In genomic region chr3:194485471-194485875, GRCh38 we compare ENCODE assay signal across 8 cellular contexts. TPM values are rescaled to one million over a fixed set of nuclear protein-coding genes. Genes with fewer than 3 reads are reported as not detected.
A peak's percentile ranks its signal among the peaks of the same experiment; 100 is the strongest.
DNase-seq lines count a peak whose midpoint lies in the region; ATAC-seq and TF ChIP-seq lines count a peak whose summit lies in the region.

No MANE protein-coding gene starts in this region.

- H2BK120ac ChIP-seq in IMR-90 (ENCODE audit: low read depth, low read length), result peak overlapping the region; percentile 86

- no peak for ATAC-seq in IMR-90 (ENCODE audit: low read depth)
- peak in 1 of 2 donors; percentile 2 for ATAC-seq in lower lobe of right lung
- no peak for ATAC-seq in GM18870 (IDR thresholded peaks at IDR 0.05; ENCODE audit: unreplicated experiment)

- peak overlapping the region; percentile 60; the same call in 1 of the 3 replicates for H2BK15ac ChIP-seq in IMR-90 (ENCODE audit: low read depth, low read length)

- H3K4ac ChIP-seq in IMR-90 (ENCODE audit: low read depth, low read length), result peak overlapping the region; percentile 89

- in situ Hi-C loops in IMR-90 (cut with MboI; ENCODE audit: low sequenced_read_pairs) (no loop called here), brain microvascular endothelial cell (cut with HindIII; ENCODE audit: low pct_ligation_motif_present, low sequenced_read_pairs) (loop anchor here (25.0 kb wide), 1 partner anchor 102 kb away; no protein-coding TSS in a partner anchor)

- POLR2A ChIA-PET in BJ (lab: Charles Lee), result no interaction called here
- POLR2A ChIA-PET in IMR-90 (lab: Charles Lee; ENCODE audit: unreplicated experiment), result interaction anchor here (0.6 kb wide), 1 partner anchor 40 kb away, joined by 3 read pairs; no protein-coding TSS in a partner anchor

- dilution Hi-C loops in IMR-90 (cut with HindIII; ENCODE audit: low sequenced_read_pairs, unreplicated experiment), result no loop called here

- peak overlapping the region; percentile 50 for H2AFZ ChIP-seq in IMR-90 (replicated peaks; ENCODE audit: low read length, poor library complexity)

- H3K27ac ChIP-seq in IMR-90 (ENCODE audit: insufficient read depth, low read length), result peak overlapping the region; percentile 93
- H3K27ac ChIP-seq in brain microvascular endothelial cell, result peak overlapping the region; percentile 83
- H3K27ac ChIP-seq in lower lobe of right lung, result peak overlapping the region; percentile 86
- peak overlapping the region; percentile 84 for H3K27ac ChIP-seq in vagina

- H4K5ac ChIP-seq in IMR-90 (ENCODE audit: low read depth, low read length), result peak overlapping the region; percentile 39

- TF ChIP-seq CTCF in BJ (IDR thresholded peaks at IDR 0.05; ENCODE audit: insufficient read depth, low read depth, low read length) (no peak), IMR-90 (conservative IDR thresholded peaks at IDR 0.05; ENCODE audit: low read depth, low read length) (no peak), brain microvascular endothelial cell (IDR thresholded peaks at IDR 0.05; ENCODE audit: low read depth, low read length, missing control alignments) (no peak), lower lobe of right lung (IDR thresholded peaks at IDR 0.05) (no peak), vagina (IDR thresholded peaks at IDR 0.05) (no peak)

- peak overlapping the region; percentile 81 to 82; a peak in 3 of 4 replicates for H4K8ac ChIP-seq in IMR-90 (ENCODE audit: low read depth in 2 of 2, low read length in 2 of 2)

- peak overlapping the region; percentile 95 for H2AK5ac ChIP-seq in IMR-90 (ENCODE audit: low read depth, low read length)

- H2BK20ac ChIP-seq in IMR-90 (ENCODE audit: low read depth, low read length), result 0 out of 2 replicates have a peak overlapping the region, but pooled peaks have one; percentile 41

- WGBS in IMR-90 (ENCODE audit: extremely low coverage in 2 of 2, insufficient read length in 1 of 2), 2 experiments, result no CpG with 5 or more reads among the region's 6 CpGs

- peak overlapping the region; percentile 71 for H4K91ac ChIP-seq in IMR-90 (ENCODE audit: insufficient read depth, low read depth, low read length)

- no peaks in the 10 kb centered on the region for H3K27me3 ChIP-seq in BJ (ENCODE audit: control insufficient read depth, insufficient read depth, low read length)
- H3K27me3 ChIP-seq in IMR-90 (ENCODE audit: control insufficient read depth, insufficient read depth, low read length), result no peaks in the 10 kb centered on the region
- H3K27me3 ChIP-seq in brain microvascular endothelial cell (replicated peaks), result no peaks in the 10 kb centered on the region
- no peaks in the 10 kb centered on the region for H3K27me3 ChIP-seq in lower lobe of right lung (ENCODE audit: low read depth)
- H3K27me3 ChIP-seq in vagina, result no peaks in the 10 kb centered on the region

- peak overlapping the region; percentile 82 for H2BK5ac ChIP-seq in IMR-90 (ENCODE audit: low read depth, low read length, poor library complexity, severe bottlenecking)

- H3K4me2 ChIP-seq in IMR-90 (ENCODE audit: low read depth, low read length), result peak overlapping the region; percentile 71

- H3K4me1 ChIP-seq in IMR-90 (ENCODE audit: control insufficient read depth, insufficient read depth, low read length) (peaks cover 25% of the 10 kb centered on the region), lower lobe of right lung (peaks cover 53% of the 10 kb centered on the region), vagina (peaks cover 56% of the 10 kb centered on the region)

- CTCF ChIA-PET in BJ (lab: Yijun Ruan, JAX), result interaction anchor here (0.9 to 1.4 kb wide), 7 partner anchors 9 to 110 kb away, joined by 3 to 6 read pairs (median 3); no protein-coding TSS in a partner anchor
- CTCF ChIA-PET in IMR-90 (lab: Yijun Ruan, JAX), result interaction anchor here (1.1 to 3.5 kb wide), 2 partner anchors 25 to 109 kb away, joined by 3 to 9 read pairs; no protein-coding TSS in a partner anchor

- peaks cover 23% of the 10 kb centered on the region for H3K9me1 ChIP-seq in IMR-90 (ENCODE audit: insufficient read depth, low read length)

- H3K4me3 ChIP-seq in BJ (ENCODE audit: low read depth, low read length), result peak overlapping the region; percentile 61
- peak overlapping the region; percentile 82 for H3K4me3 ChIP-seq in IMR-90 (ENCODE audit: insufficient read depth, low read depth, low read length)
- H3K4me3 ChIP-seq in brain microvascular endothelial cell (ENCODE audit: low read depth, low read length), result peak overlapping the region; percentile 83
- peak overlapping the region; percentile 71 for H3K4me3 ChIP-seq in lower lobe of right lung
- peak overlapping the region; percentile 59 to 83 for H3K4me3 ChIP-seq in vagina

- peak overlapping the region; percentile 99 for H2AK9ac ChIP-seq in IMR-90 (replicated peaks; ENCODE audit: low read depth, low read length, poor library complexity)

- DNase-seq in BJ (ENCODE audit: low read depth) (no peak), IMR-90 (peak; percentile 41), brain microvascular endothelial cell (no peak), lower lobe of right lung (no peak), vagina (ENCODE audit: extremely low spot score in 2 of 2) (no peak), HuH-7.5 (ENCODE audit: low spot score) (no peak), NCI-H2029 treated with DMSO at 0.1 percent for 48 hours (lab: John Stamatoyannopoulos, UW) (no peak)

- peaks cover 30% of the 10 kb centered on the region for H4K20me1 ChIP-seq in IMR-90 (ENCODE audit: insufficient read depth, low read length)

- H3K18ac ChIP-seq in IMR-90 (ENCODE audit: low read depth, low read length), result peak overlapping the region; percentile 83

- TF ChIP-seq POLR2A in IMR-90 (IDR thresholded peaks at IDR 0.05; ENCODE audit: low read depth, low read length) (no peak), vagina (IDR thresholded peaks at IDR 0.05) (no peak)

- H3K79me1 ChIP-seq in IMR-90 (ENCODE audit: low read depth in 1 of 2, low read length in 2 of 2), result peaks cover 3 to 23% of the 10 kb centered on the region in 2 experiments; a peak in 3 of 4 replicates

- H3K14ac ChIP-seq in IMR-90 (replicated peaks; ENCODE audit: low read depth, low read length), result peak overlapping the region; percentile 99

- intact Hi-C loops in IMR-90 (cut with micrococcal nuclease), result loop anchor here (2.0 to 5.0 kb wide), 2 partner anchors 42 to 87 kb away; no protein-coding TSS in a partner anchor
- intact Hi-C loops in lower lobe of right lung (cut with DNase I), result no loop called here
- intact Hi-C loops in vagina (cut with DNase I), result loop anchor here (5.0 kb wide), 1 partner anchor 97 kb away; no protein-coding TSS in a partner anchor

- peak overlapping the region; percentile 93 for H3K9ac ChIP-seq in IMR-90 (ENCODE audit: low read depth, low read length)

- H3K36me3 ChIP-seq in BJ (ENCODE audit: control insufficient read depth, insufficient read depth, low read length), result no peaks in the 10 kb centered on the region
- H3K36me3 ChIP-seq in IMR-90 (ENCODE audit: control insufficient read depth, insufficient read depth, low read length), result peaks cover 2% of the 10 kb centered on the region
- H3K36me3 ChIP-seq in brain microvascular endothelial cell (replicated peaks), result peaks cover 3% of the 10 kb centered on the region
- H3K36me3 ChIP-seq in lower lobe of right lung, result no peaks in the 10 kb centered on the region
- H3K36me3 ChIP-seq in vagina, result no peaks in the 10 kb centered on the region

- H3K9me3 ChIP-seq in IMR-90 (ENCODE audit: control insufficient read depth, insufficient read depth, low read length), result no peaks in the 10 kb centered on the region
- H3K9me3 ChIP-seq in lower lobe of right lung, result no peaks in the 10 kb centered on the region
- no peaks in the 10 kb centered on the region for H3K9me3 ChIP-seq in vagina

- H3K56ac ChIP-seq in IMR-90 (ENCODE audit: extremely low read depth, insufficient read depth, low read length), result peak overlapping the region; percentile 78

- BruUV-seq in IMR-90 (replicated peaks; lab: Mats Ljungman, UMichigan), result no TSS peak

- H3K23ac ChIP-seq in IMR-90 (ENCODE audit: low read depth, low read length), result peak overlapping the region; percentile 77

- no peak for TF ChIP-seq RAD21 in IMR-90 (IDR thresholded peaks at IDR 0.05; ENCODE audit: low read length)

TF ChIP-seq in IMR-90, 13 proteins besides CTCF, POLR2A, EP300 and RAD21:
- no peak for TF ChIP-seq SMC3 (IDR thresholded peaks at IDR 0.05; ENCODE audit: low read depth, low read length)
- TF ChIP-seq CEBPB (IDR thresholded peaks at IDR 0.05; ENCODE audit: low read depth, low read length), result peak; percentile 45; the same call in 1 of the 2 replicates
TF ChIP-seq in IMR-90: peak in this region for 1.

RNA-seq across cellular contexts. Expression of gene ATP13A3, which starts 1.3 kb away (rescaled TPM):
- 47.1 and 96.3 TPM in 2 replicates for polyA plus RNA-seq in BJ (2011; rRNA removed)
- 68.2 and 83.7 TPM in 2 replicates for polyA minus RNA-seq in BJ (2011; rRNA and poly(A)+ RNA removed)
- 154 and 284 TPM in 2 replicates for total RNA-seq in IMR-90 (2012; rRNA removed)
- 37.5 and 48.1 TPM in 2 replicates for polyA plus RNA-seq in IMR-90 (2012; rRNA removed)
- polyA plus RNA-seq in IMR-90 (2012; cell fraction: cytosol; rRNA removed), result 11.9 and 18.2 TPM in 2 replicates
- polyA plus RNA-seq in IMR-90 (2012; cell fraction: nucleus; rRNA removed; ENCODE audit: low replicate concordance), result 8.3 and 70.9 TPM in 2 replicates
- total RNA-seq in lower lobe of right lung, result 84.8 TPM
- 57.7 TPM for total RNA-seq in vagina
